Comparison of ENCODE assay signal across 1 cellular context in the genomic region with DNA sequence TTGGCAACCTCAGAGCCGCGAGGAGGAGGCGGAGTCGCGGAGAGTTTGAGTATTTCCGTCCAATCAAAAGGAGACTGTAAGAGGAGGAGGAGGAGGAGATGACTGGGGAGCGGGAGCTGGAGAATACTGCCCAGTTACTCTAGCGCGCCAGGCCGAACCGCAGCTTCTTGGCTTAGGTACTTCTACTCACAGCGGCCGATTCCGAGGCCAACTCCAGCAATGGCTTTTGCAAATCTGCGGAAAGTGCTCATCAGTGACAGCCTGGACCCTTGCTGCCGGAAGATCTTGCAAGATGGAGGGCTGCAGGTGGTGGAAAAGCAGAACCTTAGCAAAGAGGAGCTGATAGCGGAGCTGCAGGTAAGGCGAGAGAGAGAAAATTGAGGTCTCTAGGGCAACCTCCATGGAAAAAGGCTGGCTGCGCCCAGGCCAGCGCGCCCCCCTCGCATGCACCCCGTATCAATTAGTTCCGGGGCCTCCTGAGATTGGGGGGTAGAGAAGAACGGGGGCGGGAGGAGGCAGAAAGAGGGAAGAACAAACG.
A peak's percentile ranks its signal among the peaks of the same experiment; 100 is the strongest.
TF ChIP-seq lines count a peak whose summit lies in the region.

A gene (plus strand): TSS at position 131 of the 538 bp plus-strand sequence. CDS start 89 bp downstream, at position 220.

TF ChIP-seq in IMR-90, 13 proteins besides CTCF, POLR2A, EP300 and RAD21:
- TF ChIP-seq NFE2L2 (IDR thresholded peaks at IDR 0.05; ENCODE audit: low read depth, low read length) (no peak), CEBPB (IDR thresholded peaks at IDR 0.05; ENCODE audit: low read depth, low read length) (peak; percentile 82)
